In genomic region chr10:51231754-51232153, GRCh38 we compare ENCODE assay signal across 20 cellular contexts.
DNase-seq lines count a peak whose midpoint lies in the region; ATAC-seq lines count a peak whose summit lies in the region.
"Had no signal": no experiment of that assay in that cellular context is flagged by ENCODE, and none has a peak within 500 bp of the region (broad histone marks: within the 10 kb centered on the region; RNA-seq: fewer than 3 reads in every experiment).

No MANE protein-coding gene starts in this region.

- H3K79me2 ChIP-seq in GM23248 (ENCODE audit: insufficient read depth) = peaks cover 15% of the 10 kb centered on the region; the same call in 1 of the 2 replicates

- H3K4me1 ChIP-seq in GM23248 (ENCODE audit: insufficient read depth) (peaks cover 8% of the 10 kb centered on the region; the same call in 1 of the 2 replicates), adipocyte (ENCODE audit: control insufficient read depth, insufficient read depth, low read length) (peaks cover 18% of the 10 kb centered on the region)
- H3K4me1 ChIP-seq: HAP-1 had no signal

- H3K27ac ChIP-seq in GM23248 = no peak overlapping the region
- H3K27ac ChIP-seq: esophagus muscularis mucosa, neutrophil, suprapubic skin had no signal

- no peaks in the 10 kb centered on the region for H3K9me2 ChIP-seq in GM23248 (ENCODE audit: insufficient read depth)

- H2AFZ ChIP-seq in GM23248 = no peak overlapping the region

- H3K27me3 ChIP-seq in GM23248 (replicated peaks; ENCODE audit: insufficient read depth) = no peaks in the 10 kb centered on the region
- H3K27me3 ChIP-seq in adipocyte (replicated peaks; ENCODE audit: control insufficient read depth, insufficient read depth, low read length) = no peaks in the 10 kb centered on the region
- H3K27me3 ChIP-seq: esophagus muscularis mucosa, neutrophil, suprapubic skin had no signal

- DNase-seq in AG08395 (ENCODE audit: low spot score) (peak; percentile 34), GM23248 (peak; percentile 55), adipocyte (ENCODE audit: low read depth) (peak; percentile 55), myocyte (ENCODE audit: low read depth) (peak; percentile 37), NCI-H2107 treated with DMSO at 0.1 percent for 48 hours (lab: John Stamatoyannopoulos, UW; ENCODE audit: unreplicated experiment) (no peak), NCI-H345 (lab: John Stamatoyannopoulos, UW) (no peak)
- DNase-seq: activated CD4-positive, alpha-beta T cell treated with anti-CD3 and anti-CD28 coated beads for 48 hours; CD8-positive, alpha-beta memory T cell; DMS79; effector CD8-positive, alpha-beta T cell; glutamatergic neuron; retina; T-cell had no signal

- H3K9me3 ChIP-seq in GM23248 (ENCODE audit: low read depth) (no peaks in the 10 kb centered on the region), adipocyte (ENCODE audit: control insufficient read depth, low read length) (no peaks in the 10 kb centered on the region)
- H3K9me3 ChIP-seq: esophagus muscularis mucosa, HAP-1, neutrophil, suprapubic skin had no signal

- ATAC-seq in HG03097 (IDR thresholded peaks at IDR 0.05; ENCODE audit: low FRiP score, unreplicated experiment) = no peak
- ATAC-seq in HG03571 (IDR thresholded peaks at IDR 0.05; ENCODE audit: unreplicated experiment) = no peak
- ATAC-seq: activated naive CD4-positive, alpha-beta T cell treated with anti-CD3 and anti-CD28 coated beads, Interleukin-2, amount 50 U/mL, for 72 hours; T-cell had no signal

- H4K20me1 ChIP-seq in GM23248 (ENCODE audit: insufficient read depth) = no peaks in the 10 kb centered on the region

- 24% methylated on average over 1 of the region's 1 CpG for WGBS in GM23248 (ENCODE audit: low coverage in 1 of 2, low lambda C conversion rate in 2 of 2, missing lambda C conversion rate in 2 of 2), 2 experiments

- in situ Hi-C loops in GM23248 (cut with MboI) = no loop called here

- H3K4me2 ChIP-seq in GM23248 (ENCODE audit: unreplicated experiment) = no peak overlapping the region

- H3K9ac ChIP-seq in GM23248 = no peak overlapping the region
- no peak overlapping the region for H3K9ac ChIP-seq in adipocyte (ENCODE audit: low read length)

- H3K36me3 ChIP-seq in GM23248 (ENCODE audit: low read depth) (no peaks in the 10 kb centered on the region), adipocyte (ENCODE audit: control insufficient read depth, insufficient read depth, low read length, severe bottlenecking) (no peaks in the 10 kb centered on the region)
- H3K36me3 ChIP-seq: esophagus muscularis mucosa, HAP-1, neutrophil, suprapubic skin had no signal

- no peak overlapping the region for H3K4me3 ChIP-seq in GM23248
- H3K4me3 ChIP-seq in adipocyte (ENCODE audit: low read length) = no peak overlapping the region
- H3K4me3 ChIP-seq: esophagus muscularis mucosa, HAP-1, suprapubic skin had no signal

- H3F3A ChIP-seq in GM23248 (ENCODE audit: insufficient read depth) = no peaks in the 10 kb centered on the region

Comparison
In these comparisons a context has a peak if more than half of its experiments do, and no peak if none do; other contexts are left out.
1. DNase-seq: peak in AG08395 (single experiment), GM23248 (single experiment), adipocyte (single experiment) and myocyte (single experiment); none in NCI-H2107 treated with DMSO at 0.1 percent for 48 hours (single experiment) and NCI-H345 (single experiment).